Comparison of ENCODE assay signal across 8 cellular contexts in the genomic region with DNA sequence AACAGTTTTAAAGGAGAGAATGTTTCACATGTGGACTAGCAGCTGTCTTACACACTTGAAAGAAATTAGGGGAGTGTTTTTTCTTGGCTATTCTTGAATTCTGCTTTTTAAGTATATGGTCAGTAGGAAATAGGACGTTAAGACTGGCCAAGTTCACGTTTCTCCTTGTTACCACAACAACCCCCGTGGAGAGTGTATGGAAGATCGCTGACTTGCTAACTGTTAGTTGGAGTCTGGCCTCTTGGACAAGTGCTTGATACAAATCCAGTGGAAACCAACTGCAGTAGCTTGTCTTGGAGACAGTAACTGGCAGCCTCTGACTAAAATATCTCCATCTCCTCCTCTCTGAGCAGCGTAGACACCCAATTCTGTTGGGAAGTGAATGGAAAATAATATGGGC. TPM values are rescaled to one million over a fixed set of nuclear protein-coding genes. Genes with fewer than 3 reads are reported as not detected.
DNase-seq lines count a peak whose midpoint lies in the region; ATAC-seq, FAIRE-seq and TF ChIP-seq lines count a peak whose summit lies in the region.

No MANE protein-coding gene starts in this region.

- H3K27me3 ChIP-seq in heart left ventricle (no peaks in the 10 kb centered on the region), mammary epithelial cell (ENCODE audit: insufficient read depth, low read length) (no peaks in the 10 kb centered on the region), mononuclear cell (ENCODE audit: insufficient read depth, low read length) (peaks cover 7% of the 10 kb centered on the region), vagina (no peaks in the 10 kb centered on the region)

- intact Hi-C loops in heart left ventricle (cut with DNase I) (loop anchor here in 6 of 10 donors (1.0 to 5.0 kb wide), 6 partner anchors 24 to 374 kb away; no protein-coding TSS in a partner anchor), left ventricle myocardium superior (cut with micrococcal nuclease) (loop anchor here (1.0 kb wide), 1 partner anchor 22 kb away; no protein-coding TSS in a partner anchor), mammary epithelial cell (cut with micrococcal nuclease) (loop anchor here (2.0 kb wide), 2 partner anchors 62 to 208 kb away; no protein-coding TSS in a partner anchor), vagina (cut with DNase I) (no loop called here)

- no peak for TF ChIP-seq POLR2A in heart left ventricle (IDR thresholded peaks at IDR 0.05)
- TF ChIP-seq POLR2A in vagina (IDR thresholded peaks at IDR 0.05) = no peak
- no peak for TF ChIP-seq POLR2A in GM12892 (IDR thresholded peaks at IDR 0.05; ENCODE audit: low read depth, low read length)

- peak overlapping the region; percentile 95 for H3K4me2 ChIP-seq in mammary epithelial cell (ENCODE audit: insufficient read depth, low read depth, low read length)

- no peaks in the 10 kb centered on the region for H4K20me1 ChIP-seq in mammary epithelial cell (ENCODE audit: insufficient read depth, low read length)

- H2AFZ ChIP-seq in mammary epithelial cell (ENCODE audit: low read depth, low read length) = peak overlapping the region; percentile 97

- CTCF ChIA-PET in mammary epithelial cell (lab: Charles Lee; ENCODE audit: low non-redundant PET) = no interaction called here

- H3K4me3 ChIP-seq in heart left ventricle (peak overlapping the region in 10 of 12 donors; percentile 6 to 81 (median 64)), mammary epithelial cell (replicated peaks in 1 of 3; ENCODE audit: insufficient read depth in 1 of 3, low read depth in 2 of 3, low read length in 3 of 3) (peak overlapping the region in 2 of 3 experiments; percentile 23 to 37), mononuclear cell (ENCODE audit: low read length) (peak overlapping the region; percentile 2), vagina (peak overlapping the region in 1 of 2 donors; percentile 53)

- BruUV-seq in mammary epithelial cell (replicated peaks; lab: Mats Ljungman, UMichigan) = no TSS peak

- FAIRE-seq in GM12892 (lab: Jason Lieb, UNC) = no peak

- H3K79me2 ChIP-seq in mammary epithelial cell (ENCODE audit: insufficient read depth, low read length) = peaks cover 11% of the 10 kb centered on the region

- H3K36me3 ChIP-seq in heart left ventricle (no peaks in the 10 kb centered on the region), mammary epithelial cell (ENCODE audit: insufficient read depth, low read length) (no peaks in the 10 kb centered on the region), vagina (no peaks in the 10 kb centered on the region)

- DNase-seq in heart left ventricle (no peak), left ventricle myocardium superior (no peak), mammary epithelial cell (no peak), vagina (ENCODE audit: extremely low spot score in 2 of 2) (no peak), HPDE6-E6E7 (ENCODE audit: extremely low spot score) (no peak), GM12892 (ENCODE audit: insufficient read length) (no peak)
- DNase-seq in stimulated activated naive CD4-positive, alpha-beta T cell (lab: John Stamatoyannopoulos, UW) = no peak

- 5 to 17% (median 11%) methylated on average over 5 of the region's 5 CpGs for WGBS in heart left ventricle, 4 donors
- WGBS in mammary epithelial cell (ENCODE audit: low coverage, missing lambda C conversion rate) = 45% methylated on average over 5 of the region's 5 CpGs

- dilution Hi-C loops in mammary epithelial cell (cut with HindIII; ENCODE audit: low sequenced_read_pairs) = no loop called here

- in situ Hi-C loops in mammary epithelial cell (cut with MboI; ENCODE audit: low sequenced_read_pairs in 2 of 2) = no loop called here

- TF ChIP-seq CTCF in heart left ventricle (IDR thresholded peaks at IDR 0.05) = no peak
- TF ChIP-seq CTCF in mammary epithelial cell (conservative IDR thresholded peaks at IDR 0.05 in 1 of 2, IDR thresholded peaks at IDR 0.05 in 1 of 2; ENCODE audit: extremely low read depth in 1 of 2, insufficient read depth in 1 of 2, low read depth in 1 of 2, low read length in 2 of 2) = no peak
- no peak for TF ChIP-seq CTCF in vagina (IDR thresholded peaks at IDR 0.05)

- no peaks in the 10 kb centered on the region for H3K9me3 ChIP-seq in heart left ventricle
- no peaks in the 10 kb centered on the region for H3K9me3 ChIP-seq in mammary epithelial cell (replicated peaks; ENCODE audit: insufficient read depth, low read length)
- H3K9me3 ChIP-seq in mononuclear cell (ENCODE audit: low read depth, low read length) = no peaks in the 10 kb centered on the region
- no peaks in the 10 kb centered on the region for H3K9me3 ChIP-seq in vagina

- H3K4me1 ChIP-seq in heart left ventricle = peaks cover 12 to 47% (median 38%) of the 10 kb centered on the region in 12 donors
- peaks cover 33% of the 10 kb centered on the region for H3K4me1 ChIP-seq in mammary epithelial cell (ENCODE audit: insufficient read depth, low read length)
- H3K4me1 ChIP-seq in mononuclear cell (ENCODE audit: insufficient read depth, low read length) = peaks cover 42% of the 10 kb centered on the region
- peaks cover 44% of the 10 kb centered on the region for H3K4me1 ChIP-seq in vagina

- no peak overlapping the region for H3K9ac ChIP-seq in mammary epithelial cell (ENCODE audit: insufficient read depth, low read length)

- H3K27ac ChIP-seq in heart left ventricle (peak overlapping the region; percentile 75 to 98 (median 94)), mammary epithelial cell (ENCODE audit: insufficient read depth, low read depth, low read length) (peak overlapping the region; percentile 6), vagina (peak overlapping the region; percentile 82)

- no peak for ATAC-seq in heart left ventricle
- ATAC-seq in left ventricle myocardium superior = no peak

RNA-seq across cellular contexts. Expression of a gene that starts 3.8 kb away (rescaled TPM):
- 100 to 1,000 TPM in 2 of 9 donors, 10 to 100 TPM in 7; 76.6 to 121 (median 98.5) TPM for total RNA-seq in heart left ventricle
- polyA plus RNA-seq in heart left ventricle = 10 to 100 TPM; 12.7 to 24.3 TPM
- 102 TPM for total RNA-seq in left ventricle myocardium superior
- total RNA-seq in mammary epithelial cell = 10 to 100 TPM in 1 of 2 donors, 1 to 10 TPM in 1; 8.7 to 33.2 TPM
- polyA plus RNA-seq in mammary epithelial cell = 27.8 TPM
- 49.5 TPM for polyA minus RNA-seq in mammary epithelial cell
- 3.5 TPM for total RNA-seq in mononuclear cell
- total RNA-seq in vagina = 59.2 TPM
- polyA plus RNA-seq in GM12892 (2012; ENCODE audit: missing spikeins) = not detected

Comparison
In these comparisons a context has a peak if more than half of its experiments do, and no peak if none do; other contexts are left out.
1. H3K27ac ChIP-seq: peak in every context shown above with its lines; median percentile 94 in heart left ventricle; 82 in vagina; 6 in mammary epithelial cell.